In the genomic region with DNA sequence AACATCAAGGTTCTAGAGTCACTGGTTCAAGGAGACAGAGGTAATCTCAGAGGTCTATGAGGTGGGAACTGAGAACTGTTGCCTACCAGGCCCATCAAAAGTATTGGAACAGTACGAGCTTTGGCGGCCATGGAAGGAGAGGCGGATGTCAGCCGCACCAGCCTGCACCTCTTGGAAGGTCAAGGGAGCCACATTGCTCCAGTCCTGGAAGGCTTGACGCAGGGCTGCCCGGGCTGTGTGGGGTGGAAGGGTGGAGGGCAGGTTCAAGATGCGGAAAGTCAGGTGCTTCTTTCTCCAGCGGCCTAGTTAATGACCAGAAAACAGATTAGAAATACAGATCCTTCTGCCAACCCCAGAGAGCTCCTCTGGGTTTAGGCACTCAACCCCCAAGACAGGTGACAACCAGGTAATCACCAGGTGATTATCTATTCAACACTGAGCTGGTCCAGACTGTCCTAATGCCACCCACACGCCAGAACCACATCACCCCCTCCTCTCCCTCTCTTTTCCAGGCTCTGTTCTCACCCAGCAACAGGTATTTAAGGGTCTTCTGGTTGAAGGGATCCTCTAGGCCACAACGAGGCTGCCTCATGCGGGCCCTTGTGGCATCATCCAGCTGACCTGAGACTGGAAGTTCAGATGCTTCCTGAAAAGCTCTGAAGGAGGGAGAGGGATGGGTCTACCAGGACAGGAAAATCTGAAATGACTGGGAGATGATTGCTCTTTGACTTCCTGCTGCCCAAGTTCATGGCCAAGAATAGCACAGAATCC, we compare ENCODE assay signal across 22 cellular contexts. TPM values are rescaled to one million over a fixed set of nuclear protein-coding genes. Genes with fewer than 3 reads are reported as not detected.
"Had no signal": no experiment of that assay in that cellular context is flagged by ENCODE, and none has a peak within 500 bp of the region (broad histone marks: within the 10 kb centered on the region; RNA-seq: fewer than 3 reads in every experiment).

No MANE protein-coding gene starts in this region.

- H3K4me3 ChIP-seq: right lobe of liver, testis had no signal

- H3K4me1 ChIP-seq: right lobe of liver had no signal

- ATAC-seq: left lobe of liver; lower lobe of right lung; naive thymus-derived CD4-positive, alpha-beta T cell; right lobe of liver; stimulated activated memory B cell treated with anti-CD40 and anti-IgM and Interleukin-4, amounts not matched to agents 10 μg/mL and 1 μg/mL and 100 μg/mL, for 72 hours had no signal

- FAIRE-seq: small intestine, TTC549 had no signal

- DNase-seq: activated CD4-positive, alpha-beta T cell treated with anti-CD3 and anti-CD28 coated beads for 1 hour; activated CD4-positive, alpha-beta T cell treated with anti-CD3 and anti-CD28 coated beads, Interleukin-2, amount 50 U/mL, for 1 hour; activated naive CD4-positive, alpha-beta T cell treated with Interleukin-2 at 50 U/mL for 16 hours; activated naive CD8-positive, alpha-beta T cell treated with anti-CD3 and anti-CD28 coated beads, Interleukin-2, amount 10 ng/mL, durations not matched to agents 7 days and 5 days; activated T-cell treated with anti-CD3 and anti-CD28 coated beads, Interleukin-2, amount 50 U/mL, for 1 hour; amygdala; cerebellar nuclear complex; foreskin fibroblast; lower lobe of right lung; naive thymus-derived CD4-positive, alpha-beta T cell; posterior cingulate gyrus; right lobe of liver; small intestine; stimulated activated CD4-positive, alpha-beta T cell treated with anti-CD3 and anti-CD28 coated beads, Interleukin-2, amount 100 ng/mL, for 24 hours; stomach; T-helper 1 cell; testis; upper lobe of left lung had no signal

- H3K9me3 ChIP-seq: lower lobe of right lung, right lobe of liver, stomach, testis, upper lobe of left lung had no signal

- H3K27ac ChIP-seq: lower lobe of right lung, right lobe of liver, testis, upper lobe of left lung had no signal

- H3K27me3 ChIP-seq: right lobe of liver, stomach, testis, upper lobe of left lung had no signal

- H3K36me3 ChIP-seq: right lobe of liver had no signal

RNA-seq across cellular contexts. Expression of a gene that starts 2.0 kb away (rescaled TPM):
- total RNA-seq: neural crest cell had no signal
- polyA plus RNA-seq: naive thymus-derived CD4-positive, alpha-beta T cell had no signal
